8 cellular contexts compared by ENCODE assay signal in the genomic region with DNA sequence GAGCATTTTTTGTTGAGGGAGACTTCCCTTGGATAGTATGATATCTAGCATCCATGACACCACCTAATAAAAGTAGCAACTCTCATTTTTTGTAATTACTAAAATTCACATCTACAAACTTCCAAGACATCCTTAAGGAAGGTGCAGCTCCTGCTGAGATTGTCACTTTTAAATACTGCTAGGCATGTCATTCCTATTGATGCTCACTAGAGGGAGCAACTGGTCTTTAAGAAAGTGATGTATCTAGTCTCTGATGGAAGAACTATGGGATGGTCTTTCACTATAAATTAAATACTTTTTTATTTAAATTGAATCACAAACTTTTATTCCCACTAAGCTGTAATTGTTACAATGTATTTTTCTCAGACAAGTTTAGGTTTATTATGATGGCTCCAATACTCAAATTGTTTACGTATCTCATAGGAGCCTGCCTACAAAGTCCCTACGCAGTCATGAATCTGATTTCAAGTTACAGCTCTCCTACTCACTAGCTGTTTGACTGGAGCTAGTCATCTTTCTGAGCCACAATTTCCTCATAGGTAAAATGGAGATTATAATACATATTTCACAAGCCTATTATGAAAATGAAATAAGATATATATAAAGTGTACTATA. TPM values are rescaled to one million over a fixed set of nuclear protein-coding genes. Genes with fewer than 3 reads are reported as not detected.
DNase-seq lines count a peak whose midpoint lies in the region; ATAC-seq, FAIRE-seq and TF ChIP-seq lines count a peak whose summit lies in the region.

No MANE protein-coding gene starts in this region.

- no peaks in the 10 kb centered on the region for H3K9me3 ChIP-seq in adrenal gland (replicated peaks in 1 of 3)
- no peaks in the 10 kb centered on the region for H3K9me3 ChIP-seq in smooth muscle cell (replicated peaks; ENCODE audit: low read depth)

- H3K27ac ChIP-seq in adrenal gland (no peak overlapping the region), smooth muscle cell (ENCODE audit: low read depth) (no peak overlapping the region)

- DNase-seq in D721Med (ENCODE audit: insufficient read length, low spot score), result no peak
- peak; percentile 61 for DNase-seq in NCI-H1694 treated with DMSO at 0.1 percent for 48 hours (lab: John Stamatoyannopoulos, UW)
- DNase-seq in adrenal gland, result no peak
- DNase-seq in iPS-NIHi11 (ENCODE audit: low spot score), result peak; percentile 37
- no peak for DNase-seq in smooth muscle cell (lab: John Stamatoyannopoulos, UW; ENCODE audit: unreplicated experiment)
- DNase-seq in NCI-H128 (lab: John Stamatoyannopoulos, UW; ENCODE audit: unreplicated experiment), result no peak
- no peak for DNase-seq in HPDE6-E6E7 (ENCODE audit: extremely low spot score)

- FAIRE-seq in D721Med (lab: Jason Lieb, UNC), result peak; percentile 71

- ATAC-seq in GM21390 (IDR thresholded peaks at IDR 0.05; ENCODE audit: unreplicated experiment), result peak; percentile 63

- peak; percentile 94 for TF ChIP-seq CTCF in D721Med (IDR thresholded peaks at IDR 0.05; ENCODE audit: insufficient read depth, missing control alignments)
- TF ChIP-seq CTCF in adrenal gland (IDR thresholded peaks at IDR 0.05), result peak; percentile 76 to 92 (median 84)
- peak; percentile 97 for TF ChIP-seq CTCF in smooth muscle cell (IDR thresholded peaks at IDR 0.05; ENCODE audit: borderline replicate concordance, insufficient read depth, poor library complexity, severe bottlenecking)

- no peak overlapping the region for H3K4me3 ChIP-seq in adrenal gland
- H3K4me3 ChIP-seq in smooth muscle cell, result no peak overlapping the region

- 92 to 94% (median 94%) methylated on average over 2 of the region's 2 CpGs for WGBS in adrenal gland, 4 donors
- 87% methylated on average over 2 of the region's 2 CpGs for WGBS in smooth muscle cell (ENCODE audit: low lambda C conversion rate)

- no peak for TF ChIP-seq POLR2A in adrenal gland (IDR thresholded peaks at IDR 0.05)

- H3K79me2 ChIP-seq in smooth muscle cell (ENCODE audit: low read depth), result no peaks in the 10 kb centered on the region

- H4K20me1 ChIP-seq in smooth muscle cell (ENCODE audit: low read depth), result no peaks in the 10 kb centered on the region

- H3K36me3 ChIP-seq in adrenal gland (replicated peaks in 1 of 2) (no peaks in the 10 kb centered on the region), smooth muscle cell (ENCODE audit: low read depth) (no peaks in the 10 kb centered on the region)

- intact Hi-C loops in adrenal gland (cut with DNase I), result no loop called here

- H3K4me1 ChIP-seq in adrenal gland (replicated peaks in 1 of 2) (peaks cover under 1 to 5% of the 10 kb centered on the region in 2 donors), smooth muscle cell (ENCODE audit: low read depth) (no peaks in the 10 kb centered on the region)

- H3K4me2 ChIP-seq in smooth muscle cell, result peak overlapping the region; percentile 38

- H3K9ac ChIP-seq in smooth muscle cell (ENCODE audit: low read depth), result no peak overlapping the region

- H3K27me3 ChIP-seq in adrenal gland (no peaks in the 10 kb centered on the region), smooth muscle cell (ENCODE audit: low read depth) (no peaks in the 10 kb centered on the region)

- H2AFZ ChIP-seq in smooth muscle cell (ENCODE audit: low read depth), result no peak overlapping the region

- no peaks in the 10 kb centered on the region for H3F3A ChIP-seq in smooth muscle cell (ENCODE audit: low read depth)

RNA-seq across cellular contexts. Expression of a gene that starts 8.0 kb away (rescaled TPM):
- total RNA-seq in adrenal gland (100 to 1,000 TPM; 164 to 271 (median 212) TPM), smooth muscle cell (45.0 and 51.4 TPM in 2 replicates)
- polyA plus RNA-seq in adrenal gland (100 to 1,000 TPM in 1 of 3 donors, 10 to 100 TPM in 2; 24.8 to 111 (median 42.6) TPM), smooth muscle cell (17.2 and 17.9 TPM in 2 replicates)

RNA-seq across cellular contexts. Expression of a gene that starts 33.9 kb away (rescaled TPM):
- total RNA-seq in adrenal gland, result 10 to 100 TPM; 16.2 to 45.7 (median 32.9) TPM
- polyA plus RNA-seq in adrenal gland, result 10 to 100 TPM; 14.6 to 58.4 (median 16.0) TPM
- total RNA-seq in smooth muscle cell, result 25.3 and 29.5 TPM in 2 replicates
- polyA plus RNA-seq in smooth muscle cell, result 14.7 and 15.1 TPM in 2 replicates

Comparison
In these comparisons a context has a peak if more than half of its experiments do, and no peak if none do; other contexts are left out.
1. DNase-seq: peak in NCI-H1694 treated with DMSO at 0.1 percent for 48 hours (single experiment) and iPS-NIHi11 (single experiment); none in D721Med (single experiment), adrenal gland (0 of 7), smooth muscle cell (single experiment), NCI-H128 (single experiment) and HPDE6-E6E7 (single experiment).
2. Peak in every context shown above with its lines, with median percentiles within 50 percentile points of each other: CTCF ChIP-seq.